In genomic region chr11:64219354-64219684, GRCh38 we compare ENCODE assay signal across 16 cellular contexts. TPM values are rescaled to one million over a fixed set of nuclear protein-coding genes. Genes with fewer than 3 reads are reported as not detected.
DNase-seq lines count a peak whose midpoint lies in the region; ATAC-seq, FAIRE-seq and TF ChIP-seq lines count a peak whose summit lies in the region.
"Had no signal": no experiment of that assay in that cellular context is flagged by ENCODE, and none has a peak within 500 bp of the region (broad histone marks: within the 10 kb centered on the region; RNA-seq: fewer than 3 reads in every experiment).

No MANE protein-coding gene starts in this region.

- H3K4me2 ChIP-seq in K562 (ENCODE audit: insufficient read depth, low read length), result no peak overlapping the region
- H3K4me2 ChIP-seq: A549 had no signal

- 79% methylated on average over 7 of the region's 7 CpGs for WGBS in K562 (ENCODE audit: insufficient coverage, low coverage, missing lambda C conversion rate)

- no peak for FAIRE-seq in K562 (lab: Jason Lieb, UNC)
- FAIRE-seq: A549 had no signal

- no peaks in the 10 kb centered on the region for H4K20me1 ChIP-seq in K562 (replicated peaks; ENCODE audit: control insufficient read depth, insufficient read depth, low read length)

- POLR2A ChIA-PET in K562 (lab: Yijun Ruan, JAX), result interaction anchor here (0.8 to 7.0 kb wide), 2 partner anchors 12 to 20 kb away, joined by 4 to 57 read pairs; partner anchors contain the start of gene FERMT3

- no peak for TF ChIP-seq CTCF in right atrium auricular region (IDR thresholded peaks at IDR 0.05)
- no peak for TF ChIP-seq CTCF in K562 (IDR thresholded peaks at IDR 0.05 in 2 of 3, conservative IDR thresholded peaks at IDR 0.05 in 1 of 3; ENCODE audit: insufficient read depth in 2 of 3, low read depth in 1 of 3, low read length in 3 of 3)
- TF ChIP-seq CTCF in neutrophil (IDR thresholded peaks at IDR 0.05), result no peak

- intact Hi-C loops in Right ventricle myocardium superior (cut with DNase I), result no loop called here
- intact Hi-C loops in K562 (cut with micrococcal nuclease), result no loop called here

- H3K9me3 ChIP-seq in right atrium auricular region (no peaks in the 10 kb centered on the region), K562 (replicated peaks; ENCODE audit: control insufficient read depth, insufficient read depth, low read depth, low read length) (no peaks in the 10 kb centered on the region), neutrophil (no peaks in the 10 kb centered on the region)
- H3K9me3 ChIP-seq: A549, HAP-1, SJCRH30 had no signal

- 0 out of 2 replicates have a peak, but pooled peaks have one; percentile 32 for TF ChIP-seq POLR2A in K562 (conservative IDR thresholded peaks at IDR 0.05)

- no peaks in the 10 kb centered on the region for H3K27me3 ChIP-seq in right atrium auricular region
- H3K27me3 ChIP-seq in K562 (ENCODE audit: control insufficient read depth in 2 of 2, insufficient read depth in 2 of 2, low read length in 2 of 2), result no peaks in the 10 kb centered on the region
- no peaks in the 10 kb centered on the region for H3K27me3 ChIP-seq in neutrophil
- H3K27me3 ChIP-seq: SJCRH30 had no signal

- in situ Hi-C loops in K562 (cut with MboI), result no loop called here

- H3K4me1 ChIP-seq in right atrium auricular region (no peaks in the 10 kb centered on the region), K562 (replicated peaks in 1 of 2; ENCODE audit: control insufficient read depth in 2 of 2, insufficient read depth in 2 of 2, low read length in 2 of 2) (peaks cover 0 to 28% of the 10 kb centered on the region in 2 experiments; a peak in 2 of 5 replicates), neutrophil (ENCODE audit: control insufficient read depth in 1 of 2, insufficient read depth in 1 of 2, low read depth in 1 of 2, low read length in 1 of 2) (peaks cover 0 to 5% of the 10 kb centered on the region in 2 experiments)
- H3K4me1 ChIP-seq: HAP-1 had no signal

- H3K36me3 ChIP-seq in right atrium auricular region (peaks cover 17% of the 10 kb centered on the region), K562 (ENCODE audit: control insufficient read depth, insufficient read depth, low read length) (peaks cover 82% of the 10 kb centered on the region), neutrophil (peaks cover 98% of the 10 kb centered on the region)

- H3K27ac ChIP-seq in right atrium auricular region (no peak overlapping the region), K562 (ENCODE audit: extremely low read depth, low read depth, low read length) (no peak overlapping the region), neutrophil (peak overlapping the region; percentile 38)
- H3K27ac ChIP-seq: A549, SJCRH30 had no signal

- H2AFZ ChIP-seq in K562 (ENCODE audit: low read depth, low read length), result no peak overlapping the region

- no peaks in the 10 kb centered on the region for H3K79me2 ChIP-seq in K562 (ENCODE audit: control insufficient read depth, insufficient read depth, low read length)

- H3K9ac ChIP-seq in K562 (ENCODE audit: insufficient read depth in 1 of 2, low read depth in 2 of 2, low read length in 2 of 2), result no peak overlapping the region; a peak in 1 of 4 replicates

- peak; percentile 33 for DNase-seq in Right ventricle myocardium superior
- DNase-seq in right atrium auricular region (ENCODE audit: low spot score), result no peak
- no peak for DNase-seq in K562 (ENCODE audit: extremely low read depth in 1 of 4, low spot score in 3 of 4)
- no peak for DNase-seq in HK-2 (ENCODE audit: unreplicated experiment)
- no peak for DNase-seq in activated CD8-positive, alpha-beta memory T cell treated with anti-CD3 and anti-CD28 coated beads, Interleukin-2, amount 50 U/mL, for 48 hours
- DNase-seq: CD4-positive, alpha-beta T cell; NCI-H1105 treated with DMSO at 0.1 percent for 48 hours; NCI-H1930; NCI-H446; NK-92 treated with Interleukin-12 subunit alpha and Interleukin-12 subunit beta, amount 100 ng/mL, for 24 hours; OCI-M1; SJCRH30 had no signal

- no peak for ATAC-seq in Right ventricle myocardium superior (ENCODE audit: poor library complexity)
- no peak for ATAC-seq in K562
- no peak for ATAC-seq in HG03469 (IDR thresholded peaks at IDR 0.05; ENCODE audit: unreplicated experiment)

- H3K9me1 ChIP-seq in K562 (ENCODE audit: control insufficient read depth, insufficient read depth, low read length), result no peaks in the 10 kb centered on the region

- TF ChIP-seq EP300 in K562 (IDR thresholded peaks at IDR 0.05; ENCODE audit: low read length), result no peak

- no peak for TF ChIP-seq RAD21 in K562 (CRISPR knock-in tag; conservative IDR thresholded peaks at IDR 0.05 in 1 of 2, IDR thresholded peaks at IDR 0.05 in 1 of 2)

- CTCF ChIA-PET in K562 (lab: Yijun Ruan, JAX; ENCODE audit: low intra/inter-chr PET ratio), result no interaction called here

- H3K4me3 ChIP-seq in right atrium auricular region (no peak overlapping the region), K562 (no peak overlapping the region), neutrophil (ENCODE audit: low read depth in 1 of 2, low read length in 1 of 2) (no peak overlapping the region)
- H3K4me3 ChIP-seq: A549, HAP-1, SJCRH30 had no signal

- no TSS peak for BruUV-seq in K562 (replicated peaks; lab: Mats Ljungman, UMichigan)

RNA-seq across cellular contexts. Expression of gene TRPT1, which starts 6.7 kb away (rescaled TPM):
- total RNA-seq in Right ventricle myocardium superior (79.8 TPM), right atrium auricular region (10 to 100 TPM; 86.0 to 95.8 TPM), K562 (2014; rRNA removed) (27.4 and 37.3 TPM in 2 replicates), K562 (2014; rRNA removed; fragmentation: Illumina TruSeq; extraction: Trizol) (17.3 and 17.5 TPM in 2 replicates), K562 (2015; rRNA removed; fragmentation: Illumina TruSeq; extraction: Trizol) (23.1 and 25.3 TPM in 2 replicates), K562 (2021) (36.1 and 41.7 TPM in 2 replicates)
- 28.5 and 90.3 TPM in 2 replicates for total RNA-seq in K562 (2011; cell fraction: chromatin; rRNA removed; ENCODE audit: low replicate concordance)
- 64.9 and 73.8 TPM in 2 replicates for total RNA-seq in K562 (2011; cell fraction: nucleolus; rRNA removed)
- 45.8 and 49.8 TPM in 2 replicates for total RNA-seq in K562 (2011; cell fraction: nucleoplasm; rRNA removed)
- polyA plus RNA-seq in K562 (2011; rRNA removed) (23.3 and 42.4 TPM in 2 replicates), K562 (2014; fragmentation: Illumina TruSeq; extraction: Trizol) (21.2 and 33.3 TPM in 2 replicates), K562 (2014; fragmentation: Nextera tagmentation; extraction: Ambion mirVana) (1 to 10 TPM; 4.6 to 8.1 TPM), K562 (2014; rRNA removed) (38.4 and 39.2 TPM in 2 replicates)
- 43.7 and 69.5 TPM in 2 replicates for polyA plus RNA-seq in K562 (2011; cell fraction: cytosol; rRNA removed)
- 169 and 180 TPM in 2 replicates for polyA plus RNA-seq in K562 (2011; cell fraction: nucleus; rRNA removed)
- 34.2 and 65.9 TPM in 2 replicates for polyA plus RNA-seq in K562 (2012)
- polyA minus RNA-seq in K562 (2011; rRNA and poly(A)+ RNA removed), result 12.1 and 14.9 TPM in 2 replicates
- 13.6 and 20.9 TPM in 2 replicates for polyA minus RNA-seq in K562 (2011; cell fraction: cytosol; rRNA and poly(A)+ RNA removed)
- 22.1 and 30.3 TPM in 2 replicates for polyA minus RNA-seq in K562 (2011; cell fraction: nucleus; rRNA and poly(A)+ RNA removed)

RNA-seq across cellular contexts. Expression of gene NUDT22, which starts 6.8 kb away (rescaled TPM):
- total RNA-seq in Right ventricle myocardium superior (60.8 TPM), right atrium auricular region (10 to 100 TPM; 73.3 to 95.6 TPM), K562 (2014; rRNA removed) (92.6 and 132 TPM in 2 replicates), K562 (2014; rRNA removed; fragmentation: Illumina TruSeq; extraction: Trizol) (21.1 and 25.7 TPM in 2 replicates), K562 (2015; rRNA removed; fragmentation: Illumina TruSeq; extraction: Trizol) (49.9 and 50.6 TPM in 2 replicates), K562 (2021) (87.5 and 89.5 TPM in 2 replicates)
- total RNA-seq in K562 (2011; cell fraction: chromatin; rRNA removed; ENCODE audit: low replicate concordance), result 74.2 and 269 TPM in 2 replicates
- 230 and 279 TPM in 2 replicates for total RNA-seq in K562 (2011; cell fraction: nucleolus; rRNA removed)
- total RNA-seq in K562 (2011; cell fraction: nucleoplasm; rRNA removed), result 112 and 146 TPM in 2 replicates
- polyA plus RNA-seq in K562 (2011; rRNA removed) (37.4 and 48.0 TPM in 2 replicates), K562 (2014; fragmentation: Illumina TruSeq; extraction: Trizol) (24.0 and 43.1 TPM in 2 replicates), K562 (2014; fragmentation: Nextera tagmentation; extraction: Ambion mirVana) (10 to 100 TPM in 1 of 2 experiments, 1 to 10 TPM in 1; 6.3 to 16.3 TPM), K562 (2014; rRNA removed) (83.6 and 88.5 TPM in 2 replicates)
- 58.1 and 156 TPM in 2 replicates for polyA plus RNA-seq in K562 (2011; cell fraction: cytosol; rRNA removed)
- 132 and 213 TPM in 2 replicates for polyA plus RNA-seq in K562 (2011; cell fraction: nucleus; rRNA removed)
- 56.4 and 102 TPM in 2 replicates for polyA plus RNA-seq in K562 (2012)
- polyA minus RNA-seq in K562 (2011; rRNA and poly(A)+ RNA removed), result 13.9 and 15.0 TPM in 2 replicates
- polyA minus RNA-seq in K562 (2011; cell fraction: cytosol; rRNA and poly(A)+ RNA removed), result 32.9 and 34.8 TPM in 2 replicates
- polyA minus RNA-seq in K562 (2011; cell fraction: nucleus; rRNA and poly(A)+ RNA removed), result 75.9 and 84.7 TPM in 2 replicates

RNA-seq across cellular contexts. Expression of gene DNAJC4, which starts 11.0 kb away (rescaled TPM):
- total RNA-seq in Right ventricle myocardium superior (58.0 TPM), right atrium auricular region (10 to 100 TPM; 24.7 to 32.1 TPM), K562 (2014; rRNA removed) (16.4 and 20.2 TPM in 2 replicates), K562 (2014; rRNA removed; fragmentation: Illumina TruSeq; extraction: Trizol) (6.6 and 11.2 TPM in 2 replicates), K562 (2015; rRNA removed; fragmentation: Illumina TruSeq; extraction: Trizol) (19.3 and 19.9 TPM in 2 replicates), K562 (2021) (27.6 and 31.8 TPM in 2 replicates)
- 39.7 and 112 TPM in 2 replicates for total RNA-seq in K562 (2011; cell fraction: chromatin; rRNA removed; ENCODE audit: low replicate concordance)
- total RNA-seq in K562 (2011; cell fraction: nucleolus; rRNA removed), result 78.0 and 98.9 TPM in 2 replicates
- 64.2 and 65.8 TPM in 2 replicates for total RNA-seq in K562 (2011; cell fraction: nucleoplasm; rRNA removed)
- polyA plus RNA-seq in K562 (2011; rRNA removed) (23.9 and 45.1 TPM in 2 replicates), K562 (2014; fragmentation: Illumina TruSeq; extraction: Trizol) (28.0 and 37.5 TPM in 2 replicates), K562 (2014; fragmentation: Nextera tagmentation; extraction: Ambion mirVana) (1 to 10 TPM; 4.0 to 4.6 TPM), K562 (2014; rRNA removed) (32.6 and 42.9 TPM in 2 replicates)
- 30.8 and 65.5 TPM in 2 replicates for polyA plus RNA-seq in K562 (2011; cell fraction: cytosol; rRNA removed)
- 110 and 164 TPM in 2 replicates for polyA plus RNA-seq in K562 (2011; cell fraction: nucleus; rRNA removed)
- polyA plus RNA-seq in K562 (2012), result 34.0 and 79.2 TPM in 2 replicates
- polyA minus RNA-seq in K562 (2011; rRNA and poly(A)+ RNA removed), result 7.1 and 9.0 TPM in 2 replicates
- 12.6 and 23.5 TPM in 2 replicates for polyA minus RNA-seq in K562 (2011; cell fraction: cytosol; rRNA and poly(A)+ RNA removed)
- 15.8 and 16.0 TPM in 2 replicates for polyA minus RNA-seq in K562 (2011; cell fraction: nucleus; rRNA and poly(A)+ RNA removed)

RNA-seq across cellular contexts. Expression of gene FERMT3, which starts 12.8 kb away (rescaled TPM):
- total RNA-seq in Right ventricle myocardium superior, result 6.0 TPM
- 10 to 100 TPM in 1 of 2 donors, 1 to 10 TPM in 1; 6.3 to 19.4 TPM for total RNA-seq in right atrium auricular region
- 73.9 and 265 TPM in 2 replicates for total RNA-seq in K562 (2011; cell fraction: chromatin; rRNA removed; ENCODE audit: low replicate concordance)
- total RNA-seq in K562 (2011; cell fraction: nucleolus; rRNA removed), result 233 and 244 TPM in 2 replicates
- 103 and 120 TPM in 2 replicates for total RNA-seq in K562 (2011; cell fraction: nucleoplasm; rRNA removed)
- total RNA-seq in K562 (2014; rRNA removed), result 192 and 205 TPM in 2 replicates
- total RNA-seq in K562 (2014; rRNA removed; fragmentation: Illumina TruSeq; extraction: Trizol), result 25.5 and 39.3 TPM in 2 replicates
- total RNA-seq in K562 (2015; rRNA removed; fragmentation: Illumina TruSeq; extraction: Trizol), result 74.5 and 79.5 TPM in 2 replicates
- total RNA-seq in K562 (2021), result 249 and 275 TPM in 2 replicates
- 79.7 and 134 TPM in 2 replicates for polyA plus RNA-seq in K562 (2011; rRNA removed)
- polyA plus RNA-seq in K562 (2011; cell fraction: cytosol; rRNA removed), result 111 and 282 TPM in 2 replicates
- 306 and 623 TPM in 2 replicates for polyA plus RNA-seq in K562 (2011; cell fraction: nucleus; rRNA removed)
- polyA plus RNA-seq in K562 (2012), result 176 and 251 TPM in 2 replicates
- polyA plus RNA-seq in K562 (2014; fragmentation: Illumina TruSeq; extraction: Trizol), result 98.1 and 207 TPM in 2 replicates
- polyA plus RNA-seq in K562 (2014; fragmentation: Nextera tagmentation; extraction: Ambion mirVana), result 1 to 10 TPM; 3.2 to 7.2 TPM
- polyA plus RNA-seq in K562 (2014; rRNA removed), result 169 and 202 TPM in 2 replicates
- 29.0 and 41.3 TPM in 2 replicates for polyA minus RNA-seq in K562 (2011; rRNA and poly(A)+ RNA removed)
- polyA minus RNA-seq in K562 (2011; cell fraction: cytosol; rRNA and poly(A)+ RNA removed), result 111 and 123 TPM in 2 replicates
- 68.5 and 84.4 TPM in 2 replicates for polyA minus RNA-seq in K562 (2011; cell fraction: nucleus; rRNA and poly(A)+ RNA removed)

RNA-seq across cellular contexts. Expression of gene VEGFB, which starts 15.1 kb away (rescaled TPM):
- 276 TPM for total RNA-seq in Right ventricle myocardium superior
- 100 to 1,000 TPM; 153 to 201 TPM for total RNA-seq in right atrium auricular region
- total RNA-seq in K562 (2011; cell fraction: chromatin; rRNA removed; ENCODE audit: low replicate concordance), result 16.1 and 40.0 TPM in 2 replicates
- 23.4 and 32.0 TPM in 2 replicates for total RNA-seq in K562 (2011; cell fraction: nucleolus; rRNA removed)
- total RNA-seq in K562 (2011; cell fraction: nucleoplasm; rRNA removed), result 31.9 and 33.0 TPM in 2 replicates
- 28.2 and 44.3 TPM in 2 replicates for total RNA-seq in K562 (2014; rRNA removed)
- total RNA-seq in K562 (2014; rRNA removed; fragmentation: Illumina TruSeq; extraction: Trizol), result 21.0 and 22.6 TPM in 2 replicates
- 25.7 and 28.0 TPM in 2 replicates for total RNA-seq in K562 (2015; rRNA removed; fragmentation: Illumina TruSeq; extraction: Trizol)
- 83.4 and 88.3 TPM in 2 replicates for total RNA-seq in K562 (2021)
- polyA plus RNA-seq in K562 (2011; rRNA removed), result 11.0 and 13.5 TPM in 2 replicates
- 12.1 and 16.0 TPM in 2 replicates for polyA plus RNA-seq in K562 (2011; cell fraction: cytosol; rRNA removed)
- polyA plus RNA-seq in K562 (2011; cell fraction: nucleus; rRNA removed), result 25.1 and 26.2 TPM in 2 replicates
- polyA plus RNA-seq in K562 (2012), result 97.3 and 181 TPM in 2 replicates
- 35.2 and 41.4 TPM in 2 replicates for polyA plus RNA-seq in K562 (2014; fragmentation: Illumina TruSeq; extraction: Trizol)
- 10 to 100 TPM; 12.0 to 12.1 TPM for polyA plus RNA-seq in K562 (2014; fragmentation: Nextera tagmentation; extraction: Ambion mirVana)
- 31.8 and 35.8 TPM in 2 replicates for polyA plus RNA-seq in K562 (2014; rRNA removed)
- polyA minus RNA-seq in K562 (2011; rRNA and poly(A)+ RNA removed), result 4.2 and 6.2 TPM in 2 replicates
- polyA minus RNA-seq in K562 (2011; cell fraction: cytosol; rRNA and poly(A)+ RNA removed), result 21.2 and 26.0 TPM in 2 replicates
- 3.2 and 4.9 TPM in 2 replicates for polyA minus RNA-seq in K562 (2011; cell fraction: nucleus; rRNA and poly(A)+ RNA removed)
